Comparison of ENCODE assay signal across 12 cellular contexts in genomic region chr3:133745981-133746721, GRCh38. TPM values are rescaled to one million over a fixed set of nuclear protein-coding genes. Genes with fewer than 3 reads are reported as not detected.
DNase-seq lines count a peak whose midpoint lies in the region; ATAC-seq and TF ChIP-seq lines count a peak whose summit lies in the region.
"Had no signal": no experiment of that assay in that cellular context is flagged by ENCODE, and none has a peak within 500 bp of the region (broad histone marks: within the 10 kb centered on the region; RNA-seq: fewer than 3 reads in every experiment).

TSS of gene TF (plus strand) at chr3:133746393. CDS start at chr3:133746441, 48 bp downstream.

- WGBS in esophagus, 2 donors = 9 to 11% methylated on average over 38 to 50 of the region's 50 CpGs
- 2% methylated on average over 17 of the region's 50 CpGs for WGBS in right lobe of liver (ENCODE audit: insufficient coverage, low coverage, low lambda C conversion rate, missing lambda C conversion rate)
- 5 to 8% methylated on average over 39 to 41 of the region's 50 CpGs for WGBS in testis, 2 donors

- intact Hi-C loops in right lobe of liver (cut with DNase I) = no loop called here
- intact Hi-C loops in testis (cut with DNase I; ENCODE audit: low total_unique reads) = no loop called here

- TF ChIP-seq CTCF in right lobe of liver (IDR thresholded peaks at IDR 0.05) = no peak
- TF ChIP-seq CTCF in testis (IDR thresholded peaks at IDR 0.05) = no peak

- H3K4me3 Mint-ChIP-seq in stimulated activated naive CD8-positive, alpha-beta T cell treated with anti-CD3 and anti-CD28 coated beads, Interleukin-15, amount 100 ng/mL, for 72 hours = peak within 1 kb of the TSS in 1 of 2 donors; percentile 2
- H3K4me3 Mint-ChIP-seq: activated CD8-positive, alpha-beta T cell treated with anti-CD3 and anti-CD28 coated beads for 36 hours had no signal

- no peaks in the 10 kb centered on the region for H3K36me3 ChIP-seq in esophagus (ENCODE audit: control insufficient read depth in 2 of 2, insufficient read depth in 2 of 2, low read length in 1 of 2)
- peaks cover 0 to 40% (median 6%) of the 10 kb centered on the region in 4 donors for H3K36me3 ChIP-seq in right lobe of liver
- no peaks in the 10 kb centered on the region for H3K36me3 ChIP-seq in testis (ENCODE audit: low read depth, missing control alignments)
- H3K36me3 ChIP-seq: cardiac muscle cell, neutrophil had no signal

- H3K27ac Mint-ChIP-seq in stimulated activated naive CD8-positive, alpha-beta T cell treated with anti-CD3 and anti-CD28 coated beads, Interleukin-15, amount 100 ng/mL, for 72 hours = no peak within 1 kb of the TSS
- H3K27ac Mint-ChIP-seq: activated CD8-positive, alpha-beta T cell treated with anti-CD3 and anti-CD28 coated beads for 36 hours had no signal

- no peaks in the 10 kb centered on the region for H3K9me3 Mint-ChIP-seq in stimulated activated naive CD8-positive, alpha-beta T cell treated with anti-CD3 and anti-CD28 coated beads, Interleukin-15, amount 100 ng/mL, for 72 hours
- H3K9me3 Mint-ChIP-seq: activated CD8-positive, alpha-beta T cell treated with anti-CD3 and anti-CD28 coated beads for 36 hours had no signal

- H3K27me3 ChIP-seq in esophagus (ENCODE audit: control insufficient read depth in 1 of 2, insufficient read depth in 2 of 2, low read length in 2 of 2) = peaks cover 0 to 3% of the 10 kb centered on the region in 2 donors
- no peaks in the 10 kb centered on the region for H3K27me3 ChIP-seq in right lobe of liver
- no peaks in the 10 kb centered on the region for H3K27me3 ChIP-seq in testis

- peaks cover 3 to 7% of the 10 kb centered on the region in 2 donors for H3K4me1 ChIP-seq in esophagus (ENCODE audit: control insufficient read depth in 2 of 2, insufficient read depth in 2 of 2, low read length in 1 of 2)
- peaks cover 0 to 63% (median 19%) of the 10 kb centered on the region in 4 donors for H3K4me1 ChIP-seq in right lobe of liver
- H3K4me1 ChIP-seq in testis = no peaks in the 10 kb centered on the region

- peak; percentile 16 for ATAC-seq in stimulated activated naive CD8-positive, alpha-beta T cell treated with anti-CD3 and anti-CD28 coated beads, Interleukin-15, amount 100 ng/mL, for 72 hours
- no peak for ATAC-seq in stimulated activated naive CD8-positive, alpha-beta T cell treated with anti-CD3 and anti-CD28 coated beads, Interleukin-15, Interleukin-2, amounts not matched to agents 100 U/mL and 50 U/mL, for 24 hours
- peak; percentile 61 to 81 (median 72) for ATAC-seq in right lobe of liver
- ATAC-seq: activated CD8-positive, alpha-beta T cell treated with anti-CD3 and anti-CD28 coated beads for 36 hours had no signal

- H3K27ac ChIP-seq in esophagus (ENCODE audit: low read depth in 2 of 2, low read length in 1 of 2) (no peak within 1 kb of the TSS), right lobe of liver (peak within 1 kb of the TSS; percentile 34 to 79 (median 68)), testis (no peak within 1 kb of the TSS)
- H3K27ac ChIP-seq: cardiac muscle cell, neutrophil had no signal

- no peak for DNase-seq in stimulated activated naive CD8-positive, alpha-beta T cell treated with anti-CD3 and anti-CD28 coated beads, Interleukin-15, amount 100 ng/mL, for 72 hours
- no peak for DNase-seq in stimulated activated naive CD8-positive, alpha-beta T cell treated with anti-CD3 and anti-CD28 coated beads, Interleukin-15, Interleukin-2, amounts not matched to agents 100 U/mL and 50 U/mL, for 24 hours
- DNase-seq in right lobe of liver (peak; percentile 87 to 95 (median 93)), testis (peak; percentile 30), NCI-H69 (lab: John Stamatoyannopoulos, UW) (no peak), NCI-H774 (lab: John Stamatoyannopoulos, UW) (no peak), SHP77 (lab: John Stamatoyannopoulos, UW) (no peak)
- DNase-seq: activated CD8-positive, alpha-beta T cell treated with anti-CD3 and anti-CD28 coated beads for 36 hours; NCI-H1694 treated with DMSO at 0.1 percent for 48 hours had no signal

- TF ChIP-seq POLR2A in right lobe of liver (IDR thresholded peaks at IDR 0.05) (peak; percentile 95), testis (IDR thresholded peaks at IDR 0.05) (no peak)

- peaks cover 9% of the 10 kb centered on the region for H3K4me1 Mint-ChIP-seq in stimulated activated naive CD8-positive, alpha-beta T cell treated with anti-CD3 and anti-CD28 coated beads, Interleukin-15, amount 100 ng/mL, for 72 hours

- H3K9me3 ChIP-seq in esophagus (ENCODE audit: control insufficient read depth in 2 of 2, insufficient read depth in 1 of 2, low read depth in 1 of 2, low read length in 1 of 2) (no peaks in the 10 kb centered on the region), right lobe of liver (no peaks in the 10 kb centered on the region), testis (no peaks in the 10 kb centered on the region)
- H3K9me3 ChIP-seq: neutrophil had no signal

- H3K4me3 ChIP-seq in esophagus (ENCODE audit: low read depth in 1 of 2, low read length in 2 of 2) (peak within 1 kb of the TSS; percentile 16 to 28), right lobe of liver (peak within 1 kb of the TSS; percentile 60 to 87 (median 87)), testis (peak within 1 kb of the TSS; percentile 9 to 21)
- H3K4me3 ChIP-seq: cardiac muscle cell had no signal

- peaks cover 59% of the 10 kb centered on the region for H3K27me3 Mint-ChIP-seq in stimulated activated naive CD8-positive, alpha-beta T cell treated with anti-CD3 and anti-CD28 coated beads, Interleukin-15, amount 100 ng/mL, for 72 hours

RNA-seq across cellular contexts. Expression of gene TF, which starts in this region (rescaled TPM):
- polyA plus RNA-seq in esophagus (1 to 10 TPM; 2.6 to 4.6 TPM), testis (ENCODE audit: insufficient read depth, low read depth, low replicate concordance) (165 TPM)
- total RNA-seq in right lobe of liver (over 10,000 TPM in 4 of 6 experiments, 1,000 to 10,000 TPM in 2; 2,871 to 25,349 (median 17,684) TPM), testis (10 to 100 TPM; 53.1 to 60.2 TPM)

Comparison
In these comparisons a context has a peak if more than half of its experiments do, and no peak if none do; other contexts are left out.
1. RNA of gene TF (total RNA-seq): 2,871 to 25,349 TPM in right lobe of liver; 53.1 to 60.2 TPM in testis; every median in the first group is over 10 times any median in the second.
2. RNA of gene TF (polyA plus RNA-seq): 165 TPM in testis (single experiment); 2.6 to 4.6 TPM in esophagus; every median in the first group is over 10 times any median in the second.
3. DNase-seq: peak in right lobe of liver (3 of 3) and testis (single experiment); none in stimulated activated naive CD8-positive, alpha-beta T cell treated with anti-CD3 and anti-CD28 coated beads, Interleukin-15, amount 100 ng/mL, for 72 hours (0 of 2), stimulated activated naive CD8-positive, alpha-beta T cell treated with anti-CD3 and anti-CD28 coated beads, Interleukin-15, Interleukin-2, amounts not matched to agents 100 U/mL and 50 U/mL, for 24 hours (single experiment), NCI-H69 (single experiment), NCI-H774 (single experiment) and SHP77 (0 of 2).
4. H3K27ac ChIP-seq: peak in right lobe of liver (3 of 3); none in esophagus (0 of 2) and testis (0 of 2).
5. H3K4me3 ChIP-seq: peak in every context shown above with its lines; median percentile 87 in right lobe of liver; 22 in esophagus; 15 in testis.